Comparison of ENCODE assay signal across 11 cellular contexts in the genomic region with DNA sequence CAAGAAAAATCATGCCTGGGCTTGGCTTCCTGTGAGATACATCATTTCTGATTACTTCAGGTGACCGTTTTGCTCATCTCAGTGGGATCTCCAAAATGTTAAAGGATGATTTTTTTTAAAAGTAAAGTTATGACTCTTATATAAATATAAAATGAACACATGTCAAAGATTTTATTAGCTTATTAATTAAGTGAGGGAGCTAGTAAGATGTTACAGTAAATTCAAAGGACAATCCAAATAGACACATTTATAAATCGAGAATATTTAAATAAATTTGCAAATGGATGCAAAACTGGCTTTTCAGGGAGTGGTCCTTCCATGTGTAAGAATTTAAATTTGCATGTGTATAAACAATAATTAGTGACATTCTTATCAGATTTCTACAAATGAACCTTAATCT.
"Had no signal": no experiment of that assay in that cellular context is flagged by ENCODE, and none has a peak within 500 bp of the region (broad histone marks: within the 10 kb centered on the region; RNA-seq: fewer than 3 reads in every experiment).

No MANE protein-coding gene starts in this region.

- DNase-seq: GM23248, GOT3, H7, H9, HCEC 1CT, HFFc6 had no signal

- H3K9me3 ChIP-seq: HAP-1 had no signal

- H3K27ac ChIP-seq: GM23248 had no signal

- FAIRE-seq: H1, H54 had no signal

- H3K4me3 ChIP-seq: GM23248, GM23338, HAP-1 had no signal

- H3K36me3 ChIP-seq: HAP-1 had no signal

- ATAC-seq: GM23338, HCT116 had no signal

- H3K4me1 ChIP-seq: HAP-1 had no signal
